In the genomic region with DNA sequence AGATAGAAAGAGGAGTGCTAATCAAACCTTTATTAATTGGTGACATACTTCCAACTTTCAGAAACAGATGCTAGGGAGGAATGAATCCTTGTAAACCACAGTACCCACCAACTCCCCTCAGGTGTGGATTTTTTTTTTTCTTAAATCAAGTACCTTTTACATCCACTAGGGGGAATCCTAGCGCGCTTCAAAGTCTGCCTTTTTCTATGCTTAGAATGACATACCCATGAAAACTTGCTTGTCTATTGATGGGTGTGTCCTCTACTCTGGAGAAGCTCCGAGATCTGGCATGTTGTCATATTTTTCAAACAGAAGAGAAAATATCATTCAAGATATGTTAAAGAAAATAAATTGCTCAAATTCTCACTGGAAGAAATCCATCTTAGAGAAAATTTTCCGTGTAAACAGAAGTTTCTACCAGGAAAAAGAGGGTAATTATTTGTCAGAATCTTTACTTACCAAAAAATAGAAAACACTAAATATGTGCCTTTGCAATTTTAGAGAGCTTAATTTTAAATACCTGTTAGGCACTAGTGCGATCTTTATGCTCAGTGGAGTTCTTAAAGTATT, we compare ENCODE assay signal across 8 cellular contexts. TPM values are rescaled to one million over a fixed set of nuclear protein-coding genes. Genes with fewer than 3 reads are reported as not detected.
DNase-seq lines count a peak whose midpoint lies in the region; ATAC-seq and TF ChIP-seq lines count a peak whose summit lies in the region.

No MANE protein-coding gene starts in this region.

- H3K9me3 Mint-ChIP-seq in activated naive CD4-positive, alpha-beta T cell treated with anti-CD3 and anti-CD28 coated beads for 36 hours = peaks cover 3% of the 10 kb centered on the region

- TF ChIP-seq POLR2A in adrenal gland (IDR thresholded peaks at IDR 0.05) = no peak

- H3K27me3 ChIP-seq in adrenal gland = no peaks in the 10 kb centered on the region
- peaks cover 27% of the 10 kb centered on the region for H3K27me3 ChIP-seq in skeletal muscle satellite cell (ENCODE audit: control insufficient read depth, insufficient read depth, low read length)

- H3K4me3 ChIP-seq in adrenal gland (no peak overlapping the region), skeletal muscle satellite cell (ENCODE audit: low read length) (no peak overlapping the region)

- CTCF ChIA-PET in activated naive CD4-positive, alpha-beta T cell treated with anti-CD3 and anti-CD28 coated beads for 36 hours (lab: Charles Lee) = interaction anchor here (0.6 to 3.6 kb wide), 17 partner anchors 9 to 434 kb away, joined by 3 to 22 read pairs (median 3); no protein-coding TSS in a partner anchor

- H3K4me3 Mint-ChIP-seq in activated naive CD4-positive, alpha-beta T cell treated with anti-CD3 and anti-CD28 coated beads for 36 hours = no peak overlapping the region

- no peak overlapping the region for H3K27ac Mint-ChIP-seq in activated naive CD4-positive, alpha-beta T cell treated with anti-CD3 and anti-CD28 coated beads for 36 hours

- DNase-seq in activated naive CD4-positive, alpha-beta T cell treated with anti-CD3 and anti-CD28 coated beads for 36 hours = peak; percentile 53
- no peak for DNase-seq in activated naive CD4-positive, alpha-beta T cell treated with anti-CD3 and anti-CD28 coated beads, Interleukin-2, amount 50 U/mL, for 16 hours
- DNase-seq in NCI-H460 (ENCODE audit: extremely low read depth, low read depth) (peak; percentile 62), adrenal gland (peak in 2 of 7 donors; percentile 31 to 37), left cardiac atrium (no peak)
- no peak for DNase-seq in NK-92 treated with Interleukin-12 subunit alpha and Interleukin-12 subunit beta, amount 100 ng/mL, for 24 hours (lab: John Stamatoyannopoulos, UW)

- H3K4me1 ChIP-seq in adrenal gland (replicated peaks in 1 of 2) (no peaks in the 10 kb centered on the region), skeletal muscle satellite cell (ENCODE audit: control insufficient read depth, insufficient read depth, low read length) (no peaks in the 10 kb centered on the region)

- H3K9ac ChIP-seq in skeletal muscle satellite cell (ENCODE audit: low read depth, low read length) = no peak overlapping the region

- H3K4me2 ChIP-seq in skeletal muscle satellite cell (ENCODE audit: low read length) = peak overlapping the region; percentile 41

- no peaks in the 10 kb centered on the region for H3K36me3 Mint-ChIP-seq in activated naive CD4-positive, alpha-beta T cell treated with anti-CD3 and anti-CD28 coated beads for 36 hours (ENCODE audit: low read depth)

- H3K4me1 Mint-ChIP-seq in activated naive CD4-positive, alpha-beta T cell treated with anti-CD3 and anti-CD28 coated beads for 36 hours (ENCODE audit: low read depth) = peaks cover 4% of the 10 kb centered on the region

- intact Hi-C loops in activated naive CD4-positive, alpha-beta T cell treated with anti-CD3 and anti-CD28 coated beads for 36 hours (cut with micrococcal nuclease) = loop anchor here (1.0 to 5.0 kb wide), 2 partner anchors 398 to 743 kb away; no protein-coding TSS in a partner anchor
- intact Hi-C loops in adrenal gland (cut with DNase I) = loop anchor here in 1 of 2 donors (2.0 to 10.0 kb wide), 2 partner anchors 300 to 398 kb away; no protein-coding TSS in a partner anchor
- intact Hi-C loops in left cardiac atrium (cut with DNase I) = no loop called here

- 33 to 36% (median 35%) methylated on average over 5 of the region's 5 CpGs for WGBS in adrenal gland, 4 donors

- H3K27me3 Mint-ChIP-seq in activated naive CD4-positive, alpha-beta T cell treated with anti-CD3 and anti-CD28 coated beads for 36 hours (ENCODE audit: low read depth) = no peaks in the 10 kb centered on the region

- H3K9me3 ChIP-seq in adrenal gland (replicated peaks in 1 of 3) = no peaks in the 10 kb centered on the region
- no peaks in the 10 kb centered on the region for H3K9me3 ChIP-seq in skeletal muscle satellite cell (replicated peaks; ENCODE audit: low read length)

- H3K36me3 ChIP-seq in adrenal gland (replicated peaks in 1 of 2) = no peaks in the 10 kb centered on the region
- H3K36me3 ChIP-seq in skeletal muscle satellite cell (ENCODE audit: insufficient read depth, low read length) = no peaks in the 10 kb centered on the region

- ATAC-seq in HG02885 (IDR thresholded peaks at IDR 0.05; ENCODE audit: poor library complexity, unreplicated experiment) = peak; percentile 63
- peak; percentile 65 to 87 for ATAC-seq in left cardiac atrium

- H3K27ac ChIP-seq in adrenal gland = no peak overlapping the region

- peak; percentile 65 to 83 (median 77) for TF ChIP-seq CTCF in adrenal gland (IDR thresholded peaks at IDR 0.05)

RNA-seq across cellular contexts. Expression of a gene that starts 14.1 kb away (rescaled TPM):
- 1 to 10 TPM; 3.6 to 4.0 TPM for total RNA-seq in activated naive CD4-positive, alpha-beta T cell treated with anti-CD3 and anti-CD28 coated beads for 36 hours
- 0.02 TPM in 1 of 2 replicates, not detected in the other for total RNA-seq in NCI-H460 (2014; rRNA removed; shearing (Covaris generic))
- polyA plus RNA-seq in NCI-H460 (2014; cell fraction: nucleus; rRNA removed) = 0.10 TPM in 1 of 2 replicates, not detected in the other
- total RNA-seq in adrenal gland (10 to 100 TPM; 10.5 to 23.4 (median 13.2) TPM), left cardiac atrium (1 to 10 TPM; 3.2 to 4.1 TPM)
- polyA plus RNA-seq in adrenal gland = 10 to 100 TPM in 1 of 3 donors, 1 to 10 TPM in 2; 2.5 to 16.9 (median 4.3) TPM
- 1.7 and 1.8 TPM in 2 replicates for total RNA-seq in skeletal muscle satellite cell (2012; rRNA removed)

Comparison
In these comparisons a context has a peak if more than half of its experiments do, and no peak if none do; other contexts are left out.
1. DNase-seq: peak in activated naive CD4-positive, alpha-beta T cell treated with anti-CD3 and anti-CD28 coated beads for 36 hours (single experiment) and NCI-H460 (single experiment); none in activated naive CD4-positive, alpha-beta T cell treated with anti-CD3 and anti-CD28 coated beads, Interleukin-2, amount 50 U/mL, for 16 hours (single experiment), left cardiac atrium (single experiment) and NK-92 treated with Interleukin-12 subunit alpha and Interleukin-12 subunit beta, amount 100 ng/mL, for 24 hours (single experiment).